Comparison of ENCODE assay signal across 8 cellular contexts in genomic region chr5:135887447-135887864, GRCh38. TPM values are rescaled to one million over a fixed set of nuclear protein-coding genes. Genes with fewer than 3 reads are reported as not detected.
DNase-seq lines count a peak whose midpoint lies in the region; ATAC-seq and TF ChIP-seq lines count a peak whose summit lies in the region.

No MANE protein-coding gene starts in this region.

- peak overlapping the region; percentile 39; the same call in 1 of the 2 replicates for H3K4me2 ChIP-seq in OCI-LY1 (ENCODE audit: low read length)

- peaks cover 6% of the 10 kb centered on the region; the same call in 1 of the 2 replicates for H3K27me3 ChIP-seq in OCI-LY1 (ENCODE audit: insufficient read depth, low read length)
- no peaks in the 10 kb centered on the region for H3K27me3 ChIP-seq in thoracic aorta (replicated peaks; ENCODE audit: insufficient read depth)

- no peaks in the 10 kb centered on the region for H3K79me2 ChIP-seq in OCI-LY1 (ENCODE audit: insufficient read depth, low read length)

- TF ChIP-seq CTCF in OCI-LY1 (IDR thresholded peaks at IDR 0.05; ENCODE audit: low read length) (peak; percentile 85), thoracic aorta (IDR thresholded peaks at IDR 0.05) (peak; percentile 77)

- H4K20me1 ChIP-seq in OCI-LY1 (ENCODE audit: insufficient read depth, low read length): no peaks in the 10 kb centered on the region

- no peaks in the 10 kb centered on the region for H3K9me2 ChIP-seq in OCI-LY1 (ENCODE audit: low read depth, low read length)

- H3F3A ChIP-seq in OCI-LY1 (ENCODE audit: insufficient read depth, low read length): no peaks in the 10 kb centered on the region

- no peak overlapping the region for H3K4me3 ChIP-seq in OCI-LY1 (ENCODE audit: low read depth, low read length, poor library complexity, severe bottlenecking)
- H3K4me3 ChIP-seq in thoracic aorta: no peak overlapping the region

- ATAC-seq in GM21423 (IDR thresholded peaks at IDR 0.05; ENCODE audit: unreplicated experiment) (peak; percentile 88), thoracic aorta (ENCODE audit: insufficient number of reproducible peaks, low FRiP score, low read depth) (no peak)

- H2AFZ ChIP-seq in OCI-LY1 (ENCODE audit: low read length): no peak overlapping the region

- H3K9me3 ChIP-seq in OCI-LY1 (ENCODE audit: low read length): no peaks in the 10 kb centered on the region
- H3K9me3 ChIP-seq in thoracic aorta: no peaks in the 10 kb centered on the region

- H3K9ac ChIP-seq in OCI-LY1 (ENCODE audit: low read length): no peak overlapping the region

- H3K36me3 ChIP-seq in OCI-LY1 (ENCODE audit: insufficient read depth, low read length) (no peaks in the 10 kb centered on the region), thoracic aorta (no peaks in the 10 kb centered on the region)

- H3K4me1 ChIP-seq in OCI-LY1 (ENCODE audit: insufficient read depth, low read length, severe bottlenecking) (no peaks in the 10 kb centered on the region), thoracic aorta (ENCODE audit: control insufficient read depth in 1 of 2, low read depth in 2 of 2) (no peaks in the 10 kb centered on the region)

- DNase-seq in DMS114 treated with DMSO at 0.1 percent for 48 hours (lab: John Stamatoyannopoulos, UW; ENCODE audit: unreplicated experiment) (peak; percentile 51), HT-29 (ENCODE audit: low spot score) (peak; percentile 89), fibroblast of peridontal ligament (ENCODE audit: extremely low read depth) (peak; percentile 67), non-pigmented ciliary epithelial cell (ENCODE audit: low read depth) (peak; percentile 27), thoracic aorta (ENCODE audit: low spot score) (no peak)
- peak; percentile 56 for DNase-seq in activated T-cell treated with anti-CD3 and anti-CD28 coated beads, Interleukin-2, amount 50 U/mL, for 1 hour

- no peak overlapping the region for H3K27ac ChIP-seq in OCI-LY1 (ENCODE audit: low read depth, low read length, poor library complexity, severe bottlenecking)
- no peak overlapping the region for H3K27ac ChIP-seq in thoracic aorta

RNA-seq across cellular contexts. Expression of gene IL9, which starts 8.2 kb away (rescaled TPM):
- total RNA-seq in HT-29 (2014; rRNA removed; shearing (Covaris generic)): not detected in 2 replicates
- total RNA-seq in thoracic aorta: not detected

RNA-seq across cellular contexts. Expression of gene SLC25A48, which starts 53.0 kb away (rescaled TPM):
- not detected in 2 replicates for total RNA-seq in HT-29 (2014; rRNA removed; shearing (Covaris generic))
- 1 to 10 TPM in 1 of 2 donors, under 1 TPM in 1; 0.78 to 2.8 TPM for total RNA-seq in thoracic aorta
